ENCODE assay signal across 10 cellular contexts in the genomic region with DNA sequence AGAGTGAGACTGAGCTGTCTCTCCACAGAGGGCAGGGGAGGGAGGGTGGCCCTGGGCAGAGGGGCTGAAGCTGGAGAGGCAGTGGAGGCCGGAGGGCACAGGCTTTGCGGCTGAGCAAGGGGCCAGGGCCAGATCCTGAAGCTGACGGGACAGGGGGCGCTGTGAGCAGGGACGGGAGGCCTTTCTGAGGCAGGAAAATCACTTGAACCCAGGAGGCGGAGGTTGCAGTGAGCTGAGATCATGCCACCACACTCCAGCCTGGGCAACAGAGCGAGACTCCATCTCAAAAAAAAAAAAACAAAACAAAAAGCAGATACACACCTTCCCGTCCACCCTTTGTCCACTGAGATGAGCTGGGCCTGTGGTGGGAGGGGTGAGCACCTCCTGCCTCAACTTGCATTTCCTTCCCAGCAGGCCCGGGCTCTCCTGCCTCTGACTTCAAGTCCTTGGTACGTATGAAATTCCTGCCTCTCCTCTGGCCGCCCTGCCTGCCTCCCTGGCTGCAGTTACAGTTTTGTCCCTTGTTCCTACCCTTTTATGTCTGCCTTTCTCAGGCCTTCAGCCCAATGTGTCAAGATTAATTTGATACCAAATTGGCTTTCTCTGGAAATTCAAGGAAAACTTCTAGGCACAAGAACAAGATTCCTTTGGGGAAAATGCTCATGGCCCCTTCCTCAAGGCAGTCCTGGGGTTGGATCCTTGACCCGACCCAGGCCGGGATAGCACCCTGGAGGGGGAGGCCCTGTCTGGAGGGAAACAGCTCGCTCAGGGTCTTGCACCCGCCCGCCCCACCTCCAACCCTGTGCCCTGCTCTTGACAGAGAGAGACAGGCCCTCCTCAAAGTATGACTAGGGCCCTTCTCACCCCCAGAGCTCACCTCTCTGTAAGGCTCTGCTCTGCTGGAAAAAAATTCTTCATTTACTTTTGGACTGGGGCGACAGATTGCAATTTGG. TPM values are rescaled to one million over a fixed set of nuclear protein-coding genes. Genes with fewer than 3 reads are reported as not detected.
DNase-seq lines count a peak whose midpoint lies in the region; ATAC-seq, FAIRE-seq and TF ChIP-seq lines count a peak whose summit lies in the region.
"Had no signal": no experiment of that assay in that cellular context is flagged by ENCODE, and none has a peak within 500 bp of the region (broad histone marks: within the 10 kb centered on the region; RNA-seq: fewer than 3 reads in every experiment).

No MANE protein-coding gene starts in this region.

- FAIRE-seq in keratinocyte (lab: Jason Lieb, UNC) = peak; percentile 26

- no peaks in the 10 kb centered on the region for H3K4me1 ChIP-seq in breast epithelium
- H3K4me1 ChIP-seq in keratinocyte (ENCODE audit: control insufficient read depth, extremely low read depth, insufficient read depth, low read length) = peaks cover 37% of the 10 kb centered on the region
- peaks cover 0 to 29% (median 7%) of the 10 kb centered on the region in 4 donors for H3K4me1 ChIP-seq in tibial nerve

- H3K9me1 ChIP-seq in keratinocyte (ENCODE audit: control insufficient read depth, extremely low read depth, insufficient read depth, low read length) = no peaks in the 10 kb centered on the region

- 38 to 65% methylated on average over 17 of the region's 17 CpGs for WGBS in tibial nerve, 2 donors

- peak; percentile 66 for DNase-seq in HPDE6-E6E7 (ENCODE audit: extremely low spot score)
- DNase-seq in breast epithelium (ENCODE audit: low spot score in 2 of 2) = peak in 1 of 2 donors; percentile 89
- DNase-seq in keratinocyte (ENCODE audit: low read depth, low spot score) = no peak
- no peak for DNase-seq in tibial nerve (ENCODE audit: low spot score in 2 of 2)
- DNase-seq in DMS153 treated with DMSO at 0.1 percent for 48 hours (lab: John Stamatoyannopoulos, UW; ENCODE audit: unreplicated experiment) = no peak
- DNase-seq in stimulated activated CD4-positive, alpha-beta T cell treated with anti-CD3 and anti-CD28 coated beads, Interleukin-12 subunit alpha, Interleukin-12 subunit beta, amount 100 ng/mL, for 4 hours = no peak
- DNase-seq: activated CD4-positive, CD25-positive, alpha-beta regulatory T cell treated with anti-CD3 and anti-CD28 coated beads, Interleukin-2, amount 50 U/mL, for 72 hours; cerebellar nuclear complex; NCI-H2081 treated with DMSO at 0.1 percent for 48 hours had no signal

- peak overlapping the region; percentile 72 for H2AFZ ChIP-seq in keratinocyte (ENCODE audit: control insufficient read depth, low read length)

- H3K4me2 ChIP-seq in keratinocyte (ENCODE audit: control insufficient read depth, extremely low read depth, insufficient read depth, low read depth, low read length) = peak overlapping the region; percentile 79

- TF ChIP-seq POLR2A in breast epithelium (IDR thresholded peaks at IDR 0.05) = no peak
- TF ChIP-seq POLR2A in tibial nerve (IDR thresholded peaks at IDR 0.05) = no peak

- H3K36me3 ChIP-seq in breast epithelium (no peaks in the 10 kb centered on the region), keratinocyte (ENCODE audit: control insufficient read depth in 2 of 2, extremely low read depth in 1 of 2, insufficient read depth in 2 of 2, low read length in 2 of 2) (no peaks in the 10 kb centered on the region), tibial nerve (no peaks in the 10 kb centered on the region)

- intact Hi-C loops in breast epithelium (cut with DNase I; ENCODE audit: low total_unique reads) = no loop called here

- no peak for ATAC-seq in GM19324 (IDR thresholded peaks at IDR 0.05; ENCODE audit: low FRiP score, unreplicated experiment)

- no peaks in the 10 kb centered on the region for H3K79me2 ChIP-seq in keratinocyte (ENCODE audit: control insufficient read depth, insufficient read depth, low read length)

- TF ChIP-seq CTCF in breast epithelium (IDR thresholded peaks at IDR 0.05) (no peak), keratinocyte (optimal IDR thresholded peaks at IDR 0.05 in 1 of 3, IDR thresholded peaks at IDR 0.05 in 1 of 3, conservative IDR thresholded peaks at IDR 0.05 in 1 of 3; ENCODE audit: extremely low read depth in 1 of 3, insufficient read depth in 2 of 3, low read length in 3 of 3) (peak in 2 of 3 experiments; percentile 18 to 46), tibial nerve (IDR thresholded peaks at IDR 0.05) (no peak)

- H3K27ac ChIP-seq in breast epithelium = peak overlapping the region; percentile 48 to 73
- peak overlapping the region; percentile 78 for H3K27ac ChIP-seq in keratinocyte (ENCODE audit: control insufficient read depth, insufficient read depth, low read length)
- peak overlapping the region; percentile 34 to 63 (median 48) for H3K27ac ChIP-seq in tibial nerve

- TF ChIP-seq EP300 in tibial nerve (IDR thresholded peaks at IDR 0.05) = no peak

- H4K20me1 ChIP-seq in keratinocyte (ENCODE audit: control insufficient read depth, extremely low read depth, insufficient read depth, low read length) = no peaks in the 10 kb centered on the region

- dilution Hi-C loops in keratinocyte (cut with MboI; ENCODE audit: extremely low pct_ligation_motif_present, low sequenced_read_pairs) = no loop called here

- H3K9me3 ChIP-seq in breast epithelium = no peaks in the 10 kb centered on the region
- H3K9me3 ChIP-seq in keratinocyte (ENCODE audit: control insufficient read depth, low read depth, low read length) = no peaks in the 10 kb centered on the region
- H3K9me3 ChIP-seq in tibial nerve = no peaks in the 10 kb centered on the region

- peak overlapping the region; percentile 67 for H3K9ac ChIP-seq in keratinocyte (ENCODE audit: control insufficient read depth, extremely low read depth, insufficient read depth, low read length)

- H3K4me3 ChIP-seq in breast epithelium (no peak overlapping the region), keratinocyte (ENCODE audit: control insufficient read depth in 2 of 3, extremely low read depth in 1 of 3, insufficient read depth in 2 of 3, low read depth in 1 of 3, low read length in 3 of 3) (peak overlapping the region in 1 of 3 experiments; percentile 27), tibial nerve (no peak overlapping the region)

- H3K27me3 ChIP-seq in breast epithelium (no peaks in the 10 kb centered on the region), keratinocyte (ENCODE audit: control insufficient read depth, extremely low read depth, insufficient read depth, low read length) (no peaks in the 10 kb centered on the region), tibial nerve (no peaks in the 10 kb centered on the region)

RNA-seq across cellular contexts. Expression of gene ADAMTSL4, which starts 11.2 kb away (rescaled TPM):
- total RNA-seq in breast epithelium = 10 to 100 TPM; 11.3 to 31.8 (median 30.2) TPM
- polyA plus RNA-seq in keratinocyte = 7.0 to 22.8 TPM (median 7.0 TPM) in 3 replicates
- 29.1 TPM for polyA plus RNA-seq in keratinocyte (2011; ENCODE audit: low read depth)
- 13.1 and 16.6 TPM in 2 replicates for polyA plus RNA-seq in keratinocyte (2011; cell fraction: cytosol; rRNA removed)
- 105 and 147 TPM in 2 replicates for polyA plus RNA-seq in keratinocyte (2011; cell fraction: nucleus; rRNA removed)
- polyA plus RNA-seq in keratinocyte (2012; ENCODE audit: low replicate concordance) = 8.6 and 128 TPM in 2 replicates
- 7.5 to 15.6 TPM (median 14.2 TPM) in 3 replicates for polyA minus RNA-seq in keratinocyte
- 13.2 TPM for polyA minus RNA-seq in keratinocyte (2011; cell fraction: cytosol; rRNA and poly(A)+ RNA removed)
- 33.8 and 40.9 TPM in 2 replicates for polyA minus RNA-seq in keratinocyte (2011; cell fraction: nucleus; rRNA and poly(A)+ RNA removed)
- total RNA-seq in tibial nerve = 100 to 1,000 TPM in 2 of 4 donors, 10 to 100 TPM in 2; 54.4 to 132 (median 93.2) TPM

RNA-seq across cellular contexts. Expression of gene FALEC, which starts 22.5 kb away (rescaled TPM):
- 1 to 10 TPM in 1 of 3 donors, not detected in 2; 2.2 TPM for total RNA-seq in breast epithelium
- 0.12 to 0.13 TPM in 2 of 3 replicates, not detected in the other for polyA plus RNA-seq in keratinocyte
- 1.0 TPM for polyA plus RNA-seq in keratinocyte (2011; ENCODE audit: low read depth)
- polyA plus RNA-seq in keratinocyte (2011; cell fraction: cytosol; rRNA removed) = not detected in 2 replicates
- 0.29 TPM in 1 of 2 replicates, not detected in the other for polyA plus RNA-seq in keratinocyte (2011; cell fraction: nucleus; rRNA removed)
- polyA plus RNA-seq in keratinocyte (2012; ENCODE audit: low replicate concordance) = not detected in 2 replicates
- not detected in 3 replicates for polyA minus RNA-seq in keratinocyte
- not detected for polyA minus RNA-seq in keratinocyte (2011; cell fraction: cytosol; rRNA and poly(A)+ RNA removed)
- not detected in 2 replicates for polyA minus RNA-seq in keratinocyte (2011; cell fraction: nucleus; rRNA and poly(A)+ RNA removed)
- not detected for total RNA-seq in tibial nerve

RNA-seq across cellular contexts. Expression of gene ECM1, which starts 30.1 kb away (rescaled TPM):
- total RNA-seq in breast epithelium (10 to 100 TPM in 2 of 3 donors, 1 to 10 TPM in 1; 4.0 to 53.3 (median 10.2) TPM), tibial nerve (10 to 100 TPM; 10.1 to 32.2 (median 15.0) TPM)
- 23.6 to 63.8 TPM (median 26.3 TPM) in 3 replicates for polyA plus RNA-seq in keratinocyte
- 36.6 TPM for polyA plus RNA-seq in keratinocyte (2011; ENCODE audit: low read depth)
- polyA plus RNA-seq in keratinocyte (2011; cell fraction: cytosol; rRNA removed) = 20.3 and 27.6 TPM in 2 replicates
- 116 and 156 TPM in 2 replicates for polyA plus RNA-seq in keratinocyte (2011; cell fraction: nucleus; rRNA removed)
- 70.1 and 304 TPM in 2 replicates for polyA plus RNA-seq in keratinocyte (2012; ENCODE audit: low replicate concordance)
- polyA minus RNA-seq in keratinocyte = 28.0 to 109 TPM (median 28.7 TPM) in 3 replicates
- 24.2 TPM for polyA minus RNA-seq in keratinocyte (2011; cell fraction: cytosol; rRNA and poly(A)+ RNA removed)
- polyA minus RNA-seq in keratinocyte (2011; cell fraction: nucleus; rRNA and poly(A)+ RNA removed) = 82.8 and 93.0 TPM in 2 replicates

RNA-seq across cellular contexts. Expression of gene MCL1, which starts 41.4 kb away (rescaled TPM):
- 100 to 1,000 TPM; 257 to 535 (median 333) TPM for total RNA-seq in breast epithelium
- polyA plus RNA-seq in keratinocyte = 105 to 237 TPM (median 156 TPM) in 3 replicates
- 301 TPM for polyA plus RNA-seq in keratinocyte (2011; ENCODE audit: low read depth)
- polyA plus RNA-seq in keratinocyte (2011; cell fraction: cytosol; rRNA removed) = 85.0 and 142 TPM in 2 replicates
- polyA plus RNA-seq in keratinocyte (2011; cell fraction: nucleus; rRNA removed) = 241 and 336 TPM in 2 replicates
- 139 and 235 TPM in 2 replicates for polyA plus RNA-seq in keratinocyte (2012; ENCODE audit: low replicate concordance)
- polyA minus RNA-seq in keratinocyte = 75.7 to 233 TPM (median 111 TPM) in 3 replicates
- 164 TPM for polyA minus RNA-seq in keratinocyte (2011; cell fraction: cytosol; rRNA and poly(A)+ RNA removed)
- 148 and 203 TPM in 2 replicates for polyA minus RNA-seq in keratinocyte (2011; cell fraction: nucleus; rRNA and poly(A)+ RNA removed)
- total RNA-seq in tibial nerve = 100 to 1,000 TPM; 235 to 306 (median 258) TPM

RNA-seq across cellular contexts. Expression of gene TARS2, which starts 50.8 kb away (rescaled TPM):
- total RNA-seq in breast epithelium (10 to 100 TPM; 12.1 to 21.4 (median 19.9) TPM), tibial nerve (10 to 100 TPM; 12.2 to 25.5 (median 18.6) TPM)
- 26.6 to 37.5 TPM (median 28.4 TPM) in 3 replicates for polyA plus RNA-seq in keratinocyte
- polyA plus RNA-seq in keratinocyte (2011; ENCODE audit: low read depth) = 34.6 TPM
- polyA plus RNA-seq in keratinocyte (2011; cell fraction: cytosol; rRNA removed) = 13.8 and 20.0 TPM in 2 replicates
- polyA plus RNA-seq in keratinocyte (2011; cell fraction: nucleus; rRNA removed) = 48.9 and 49.0 TPM in 2 replicates
- polyA plus RNA-seq in keratinocyte (2012; ENCODE audit: low replicate concordance) = 24.2 and 26.7 TPM in 2 replicates
- 26.9 to 60.2 TPM (median 37.6 TPM) in 3 replicates for polyA minus RNA-seq in keratinocyte
- polyA minus RNA-seq in keratinocyte (2011; cell fraction: cytosol; rRNA and poly(A)+ RNA removed) = 11.1 TPM
- polyA minus RNA-seq in keratinocyte (2011; cell fraction: nucleus; rRNA and poly(A)+ RNA removed) = 26.5 and 35.8 TPM in 2 replicates

Comparison
In these comparisons a context has a peak if more than half of its experiments do, and no peak if none do; other contexts are left out.
1. CTCF ChIP-seq: peak in keratinocyte (2 of 3); none in breast epithelium (0 of 3) and tibial nerve (0 of 5).
2. Peak in every context shown above with its lines, with median percentiles within 50 percentile points of each other: H3K27ac ChIP-seq.